Comparison of ENCODE assay signal across 8 cellular contexts in the genomic region with DNA sequence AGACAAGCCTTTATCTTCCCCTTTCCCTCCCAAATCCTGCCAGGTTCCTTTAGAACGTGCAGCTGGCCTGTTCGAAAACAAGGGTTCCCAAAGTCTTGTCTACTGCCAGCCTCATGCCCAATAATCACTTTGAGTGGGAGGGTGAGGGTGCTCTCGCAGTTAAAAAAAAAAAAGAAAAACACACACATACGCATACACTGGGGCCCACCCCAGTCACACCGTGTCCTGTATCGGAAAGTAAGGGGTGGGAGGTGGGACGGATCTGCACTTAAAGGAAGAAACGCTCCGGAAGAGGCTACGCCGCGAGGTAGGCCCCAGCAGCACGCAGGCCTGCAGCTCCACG. TPM values are rescaled to one million over a fixed set of nuclear protein-coding genes. Genes with fewer than 3 reads are reported as not detected.
DNase-seq lines count a peak whose midpoint lies in the region; ATAC-seq, FAIRE-seq and TF ChIP-seq lines count a peak whose summit lies in the region.

No MANE protein-coding gene starts in this region.

- H3K27me3 ChIP-seq in BE2C (no peaks in the 10 kb centered on the region), right lobe of liver (no peaks in the 10 kb centered on the region), tibial nerve (no peaks in the 10 kb centered on the region)

- intact Hi-C loops in right lobe of liver (cut with DNase I) = no loop called here

- H3K36me3 ChIP-seq in BE2C = peaks cover 23% of the 10 kb centered on the region
- H3K36me3 ChIP-seq in right lobe of liver = no peaks in the 10 kb centered on the region
- no peaks in the 10 kb centered on the region for H3K36me3 ChIP-seq in tibial nerve

- FAIRE-seq in H54 (lab: Jason Lieb, UNC) = no peak

- no peak for DNase-seq in BE2C
- no peak for DNase-seq in LNCaP clone FGC (ENCODE audit: low read depth)
- DNase-seq in activated naive CD8-positive, alpha-beta T cell treated with anti-CD3 and anti-CD28 coated beads for 36 hours = no peak
- DNase-seq in right lobe of liver = no peak
- no peak for DNase-seq in tibial nerve (ENCODE audit: low spot score in 2 of 2)
- no peak for DNase-seq in H54 (ENCODE audit: insufficient read length, low spot score)
- no peak for DNase-seq in activated CD8-positive, alpha-beta memory T cell treated with anti-CD3 and anti-CD28 coated beads, Interleukin-2, amount 50 U/mL, for 48 hours

- ATAC-seq in GM19438 (IDR thresholded peaks at IDR 0.05; ENCODE audit: low read depth, unreplicated experiment) (peak; percentile 61), right lobe of liver (no peak)

- peaks cover 4% of the 10 kb centered on the region for H3K4me1 ChIP-seq in BE2C
- peaks cover 0 to 13% (median 4%) of the 10 kb centered on the region in 4 donors for H3K4me1 ChIP-seq in right lobe of liver
- peaks cover 6 to 32% (median 9%) of the 10 kb centered on the region in 4 donors for H3K4me1 ChIP-seq in tibial nerve

- 5% methylated on average over 4 of the region's 14 CpGs for WGBS in right lobe of liver (ENCODE audit: insufficient coverage, low coverage, low lambda C conversion rate, missing lambda C conversion rate)
- 1% methylated on average over 14 of the region's 14 CpGs for WGBS in tibial nerve, 2 donors

- H3K4me3 Mint-ChIP-seq in activated naive CD8-positive, alpha-beta T cell treated with anti-CD3 and anti-CD28 coated beads for 36 hours = peak overlapping the region; percentile 94

- H3K9me3 ChIP-seq in BE2C = no peaks in the 10 kb centered on the region
- H3K9me3 ChIP-seq in right lobe of liver = no peaks in the 10 kb centered on the region
- H3K9me3 ChIP-seq in tibial nerve = no peaks in the 10 kb centered on the region

- no peaks in the 10 kb centered on the region for H3K9me3 Mint-ChIP-seq in activated naive CD8-positive, alpha-beta T cell treated with anti-CD3 and anti-CD28 coated beads for 36 hours

- H3K27ac Mint-ChIP-seq in activated naive CD8-positive, alpha-beta T cell treated with anti-CD3 and anti-CD28 coated beads for 36 hours = peak overlapping the region; percentile 97

- H3K36me3 Mint-ChIP-seq in activated naive CD8-positive, alpha-beta T cell treated with anti-CD3 and anti-CD28 coated beads for 36 hours = peaks cover 30% of the 10 kb centered on the region

- TF ChIP-seq CTCF in BE2C (IDR thresholded peaks at IDR 0.05; ENCODE audit: low read depth, low read length) = no peak
- TF ChIP-seq CTCF in LNCaP clone FGC (IDR thresholded peaks at IDR 0.05; ENCODE audit: control insufficient read depth, extremely low read depth, insufficient read depth) = no peak
- TF ChIP-seq CTCF in right lobe of liver (IDR thresholded peaks at IDR 0.05) = no peak
- TF ChIP-seq CTCF in tibial nerve (IDR thresholded peaks at IDR 0.05) = no peak

- no peak for TF ChIP-seq POLR2A in right lobe of liver (IDR thresholded peaks at IDR 0.05)
- TF ChIP-seq POLR2A in tibial nerve (IDR thresholded peaks at IDR 0.05) = no peak
- TF ChIP-seq POLR2A in H54 (IDR thresholded peaks at IDR 0.05; ENCODE audit: low read depth, low read length) = no peak

- TF ChIP-seq EP300 in tibial nerve (IDR thresholded peaks at IDR 0.05) = no peak

- peaks cover 52% of the 10 kb centered on the region for H3K4me1 Mint-ChIP-seq in activated naive CD8-positive, alpha-beta T cell treated with anti-CD3 and anti-CD28 coated beads for 36 hours

- no peaks in the 10 kb centered on the region for H3K27me3 Mint-ChIP-seq in activated naive CD8-positive, alpha-beta T cell treated with anti-CD3 and anti-CD28 coated beads for 36 hours

- H3K27ac ChIP-seq in right lobe of liver = no peak overlapping the region
- peak overlapping the region in 3 of 4 donors; percentile 96 to 97 (median 96) for H3K27ac ChIP-seq in tibial nerve

- peak overlapping the region; percentile 93 for H3K4me3 ChIP-seq in BE2C (ENCODE audit: low read depth, low read length)
- H3K4me3 ChIP-seq in LNCaP clone FGC (ENCODE audit: low read depth, low read length) = peak overlapping the region; percentile 87
- H3K4me3 ChIP-seq in right lobe of liver = peak overlapping the region; percentile 59 to 61 (median 60)
- peak overlapping the region; percentile 56 to 84 (median 62) for H3K4me3 ChIP-seq in tibial nerve

RNA-seq across cellular contexts. Expression of a gene that starts 0.5 kb away (rescaled TPM):
- polyA plus RNA-seq in BE2C (2012; ENCODE audit: insufficient read depth, insufficient read length, low read depth) = 18.4 TPM
- 100 to 1,000 TPM in 1 of 2 experiments, 10 to 100 TPM in 1; 100.0 to 106 TPM for total RNA-seq in activated naive CD8-positive, alpha-beta T cell treated with anti-CD3 and anti-CD28 coated beads for 36 hours
- total RNA-seq in right lobe of liver (1 to 10 TPM in 3 of 6 experiments, under 1 TPM in 3; 0.86 to 1.5 (median 1.1) TPM), tibial nerve (1 to 10 TPM in 2 of 4 donors, under 1 TPM in 2; 0.21 to 3.3 (median 1.4) TPM)

Comparison
In these comparisons a context has a peak if more than half of its experiments do, and no peak if none do; other contexts are left out.
1. H3K27ac ChIP-seq: peak in tibial nerve (3 of 4); none in right lobe of liver (0 of 3).
2. RNA of a gene that starts 0.5 kb away (total RNA-seq): 100.0 to 106 TPM in activated naive CD8-positive, alpha-beta T cell treated with anti-CD3 and anti-CD28 coated beads for 36 hours; 0.21 to 3.3 TPM in tibial nerve and 0.86 to 1.5 TPM in right lobe of liver; every median in the first group is over 10 times any median in the second.
3. Peak in every context shown above with its lines, with median percentiles within 50 percentile points of each other: H3K4me3 ChIP-seq.